Comparison of ENCODE assay signal across 16 cellular contexts in genomic region chr17:78597923-78598545, GRCh38. TPM values are rescaled to one million over a fixed set of nuclear protein-coding genes. Genes with fewer than 3 reads are reported as not detected.
DNase-seq lines count a peak whose midpoint lies in the region; ATAC-seq and TF ChIP-seq lines count a peak whose summit lies in the region.
"Had no signal": no experiment of that assay in that cellular context is flagged by ENCODE, and none has a peak within 500 bp of the region (broad histone marks: within the 10 kb centered on the region; RNA-seq: fewer than 3 reads in every experiment).

No MANE protein-coding gene starts in this region.

- H3K4me1 ChIP-seq in mammary epithelial cell (ENCODE audit: insufficient read depth, low read length), result no peaks in the 10 kb centered on the region
- no peaks in the 10 kb centered on the region for H3K4me1 ChIP-seq in breast epithelium
- peaks cover 17% of the 10 kb centered on the region; the same call in 1 of the 2 replicates for H3K4me1 ChIP-seq in Panc1 (ENCODE audit: control insufficient read depth, insufficient read depth, low read length)
- H3K4me1 ChIP-seq: neural progenitor cell had no signal

- H3K36me3 ChIP-seq in mammary epithelial cell (ENCODE audit: insufficient read depth, low read length) (no peaks in the 10 kb centered on the region), breast epithelium (no peaks in the 10 kb centered on the region), Panc1 (ENCODE audit: control insufficient read depth, insufficient read depth, low read length) (no peaks in the 10 kb centered on the region)
- H3K36me3 ChIP-seq: neural progenitor cell had no signal

- BruUV-seq in mammary epithelial cell (replicated peaks; lab: Mats Ljungman, UMichigan) (no TSS peak), Panc1 (replicated peaks; lab: Mats Ljungman, UMichigan) (no TSS peak)

- H4K20me1 ChIP-seq in mammary epithelial cell (ENCODE audit: insufficient read depth, low read length), result no peaks in the 10 kb centered on the region

- H3K9me3 ChIP-seq in mammary epithelial cell (replicated peaks; ENCODE audit: insufficient read depth, low read length) (no peaks in the 10 kb centered on the region), breast epithelium (no peaks in the 10 kb centered on the region), Panc1 (ENCODE audit: control insufficient read depth, insufficient read depth, low read depth, low read length) (no peaks in the 10 kb centered on the region)

- CTCF ChIA-PET in mammary epithelial cell (lab: Charles Lee; ENCODE audit: low non-redundant PET) (no interaction called here), Panc1 (lab: Charles Lee) (interaction anchor here (0.6 kb wide), 1 partner anchor 110 kb away, joined by 3 read pairs; no protein-coding TSS in a partner anchor)

- 79% methylated on average over 9 of the region's 9 CpGs for WGBS in mammary epithelial cell (ENCODE audit: low coverage, missing lambda C conversion rate)

- no peaks in the 10 kb centered on the region for H3K27me3 ChIP-seq in mammary epithelial cell (ENCODE audit: insufficient read depth, low read length)
- H3K27me3 ChIP-seq in breast epithelium, result no peaks in the 10 kb centered on the region
- H3K27me3 ChIP-seq in Panc1 (ENCODE audit: control insufficient read depth, insufficient read depth, low read length), result no peaks in the 10 kb centered on the region
- H3K27me3 ChIP-seq: neural progenitor cell had no signal

- no peak overlapping the region for H3K4me3 ChIP-seq in mammary epithelial cell (replicated peaks in 1 of 3; ENCODE audit: insufficient read depth in 1 of 3, low read depth in 2 of 3, low read length in 3 of 3)
- no peak overlapping the region for H3K4me3 ChIP-seq in breast epithelium
- no peak overlapping the region for H3K4me3 ChIP-seq in Panc1 (ENCODE audit: low read depth in 2 of 2, low read length in 2 of 2)
- H3K4me3 ChIP-seq in fibroblast of the aortic adventitia (ENCODE audit: low read depth, low read length), result no peak overlapping the region
- H3K4me3 ChIP-seq: neural progenitor cell had no signal

- intact Hi-C loops in mammary epithelial cell (cut with micrococcal nuclease), result no loop called here
- intact Hi-C loops in breast epithelium (cut with DNase I; ENCODE audit: low total_unique reads), result loop anchor here (2.0 kb wide), 1 partner anchor 67 kb away; no protein-coding TSS in a partner anchor
- intact Hi-C loops in Panc1 (cut with micrococcal nuclease; ENCODE audit: unreplicated experiment), result no loop called here

- H3K9ac ChIP-seq in mammary epithelial cell (ENCODE audit: insufficient read depth, low read length), result no peak overlapping the region
- H3K9ac ChIP-seq: neural progenitor cell had no signal

- POLR2A ChIA-PET in Panc1 (lab: Charles Lee), result interaction anchor here (0.6 kb wide), 1 partner anchor 343 kb away, joined by 6 read pairs; no protein-coding TSS in a partner anchor

- in situ Hi-C loops in mammary epithelial cell (cut with MboI; ENCODE audit: low sequenced_read_pairs in 2 of 2) (no loop called here), Panc1 (cut with HindIII; ENCODE audit: low pct_unique_long_range_greater_than_20kb, low sequenced_read_pairs) (no loop called here)

- no peak overlapping the region for H2AFZ ChIP-seq in mammary epithelial cell (ENCODE audit: low read depth, low read length)
- H2AFZ ChIP-seq: neural progenitor cell had no signal

- no peak for TF ChIP-seq POLR2A in breast epithelium (IDR thresholded peaks at IDR 0.05)

- TF ChIP-seq CTCF in mammary epithelial cell (conservative IDR thresholded peaks at IDR 0.05 in 1 of 2, IDR thresholded peaks at IDR 0.05 in 1 of 2; ENCODE audit: extremely low read depth in 1 of 2, insufficient read depth in 1 of 2, low read depth in 1 of 2, low read length in 2 of 2), result no peak
- no peak for TF ChIP-seq CTCF in breast epithelium (IDR thresholded peaks at IDR 0.05)
- no peak for TF ChIP-seq CTCF in Panc1 (IDR thresholded peaks at IDR 0.05)
- TF ChIP-seq CTCF in fibroblast of the aortic adventitia (IDR thresholded peaks at IDR 0.05; ENCODE audit: insufficient read depth, low read length), result no peak

- ATAC-seq in Panc1 (no peak), HG02610 (IDR thresholded peaks at IDR 0.05; ENCODE audit: unreplicated experiment) (no peak), HG03442 (IDR thresholded peaks at IDR 0.05; ENCODE audit: unreplicated experiment) (no peak)
- ATAC-seq: HepG2 had no signal

- dilution Hi-C loops in mammary epithelial cell (cut with HindIII; ENCODE audit: low sequenced_read_pairs), result no loop called here

- H3K27ac ChIP-seq in mammary epithelial cell (ENCODE audit: insufficient read depth, low read depth, low read length) (no peak overlapping the region), breast epithelium (no peak overlapping the region), Panc1 (ENCODE audit: low read length) (peak overlapping the region; percentile 54; the same call in 1 of the 2 replicates)
- H3K27ac ChIP-seq: neural progenitor cell had no signal

- peak; percentile 12 for DNase-seq in mammary epithelial cell
- DNase-seq in breast epithelium (ENCODE audit: low spot score in 2 of 2), result no peak
- no peak for DNase-seq in Panc1 (ENCODE audit: low read depth, low spot score)
- peak; percentile 49 for DNase-seq in fibroblast of the aortic adventitia (ENCODE audit: low read depth)
- DNase-seq in stromal cell of bone marrow (ENCODE audit: low read depth), result peak; percentile 47
- DNase-seq in effector CD8-positive, alpha-beta T cell (lab: John Stamatoyannopoulos, UW), result no peak
- DNase-seq: activated CD4-positive, alpha-beta T cell treated with anti-CD3 and anti-CD28 coated beads, Interleukin-2, amount 10 ng/mL, durations not matched to agents 7 days and 5 days; activated effector memory CD4-positive, alpha-beta T cell treated with anti-CD3 and anti-CD28 coated beads, Interleukin-2, amount 50 U/mL, for 16 hours; cerebellar nuclear complex; NCI-H2029 had no signal

- H3K4me2 ChIP-seq in mammary epithelial cell (ENCODE audit: insufficient read depth, low read depth, low read length), result no peak overlapping the region
- H3K4me2 ChIP-seq: neural progenitor cell had no signal

- no peaks in the 10 kb centered on the region for H3K79me2 ChIP-seq in mammary epithelial cell (ENCODE audit: insufficient read depth, low read length)

RNA-seq across cellular contexts. Expression of gene DNAH17, which starts 20.8 kb away (rescaled TPM):
- total RNA-seq in mammary epithelial cell, result 1 to 10 TPM in 1 of 2 donors, not detected in 1; 1.2 TPM
- 0.08 TPM for polyA plus RNA-seq in mammary epithelial cell
- polyA minus RNA-seq in mammary epithelial cell, result not detected
- total RNA-seq in breast epithelium, result under 1 TPM in 2 of 3 donors, not detected in 1; 0.15 to 0.33 TPM
- 0.18 TPM for total RNA-seq in Panc1 (2021; ENCODE audit: unreplicated experiment)
- polyA plus RNA-seq in Panc1 (2012; ENCODE audit: insufficient read length), result 1.1 TPM
- total RNA-seq in fibroblast of the aortic adventitia (ENCODE audit: low replicate concordance), result not detected in 2 replicates
- total RNA-seq: G401, ureter had no signal

Comparison
In these comparisons a context has a peak if more than half of its experiments do, and no peak if none do; other contexts are left out.
1. DNase-seq: peak in mammary epithelial cell (single experiment), fibroblast of the aortic adventitia (single experiment) and stromal cell of bone marrow (single experiment); none in breast epithelium (0 of 2), Panc1 (single experiment) and effector CD8-positive, alpha-beta T cell (single experiment).